Comparison of ENCODE assay signal across 2 cellular contexts in the genomic region with DNA sequence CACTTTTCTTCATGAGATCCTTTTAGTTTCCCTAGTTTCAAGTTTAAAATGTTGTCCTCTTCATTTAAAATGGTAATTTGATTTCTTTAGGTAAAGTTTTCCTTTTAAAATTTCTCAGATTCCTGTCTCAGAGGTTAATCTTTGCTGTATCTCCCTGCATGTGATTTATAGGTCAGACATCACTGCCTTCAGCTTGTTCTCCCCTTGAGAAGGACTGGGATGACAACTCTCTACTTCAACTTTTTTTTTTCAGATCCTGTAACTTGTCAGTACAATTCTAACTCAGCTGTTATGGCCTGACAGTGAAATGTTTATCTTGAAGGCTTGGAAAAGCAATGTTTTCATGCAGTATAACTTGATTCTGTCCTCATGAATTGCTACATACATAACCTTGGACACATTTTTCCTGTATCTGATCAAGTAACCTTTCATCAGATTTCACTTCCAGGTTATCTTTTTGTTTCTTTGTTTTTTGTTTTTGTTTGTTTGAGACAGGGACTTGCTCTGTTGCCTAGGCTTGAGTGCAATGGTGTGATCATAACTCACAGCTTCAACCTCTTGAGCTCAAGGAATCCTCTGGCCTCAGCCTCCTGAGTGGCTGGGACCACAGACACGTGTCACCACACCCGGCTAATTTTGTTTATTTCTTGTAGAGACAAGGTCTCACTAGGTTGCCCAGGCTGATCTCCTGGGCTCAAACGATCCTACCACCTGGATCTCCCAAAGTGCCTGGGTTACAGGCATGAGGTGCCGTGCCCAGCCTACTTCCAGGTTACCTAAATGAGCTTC.
TF ChIP-seq lines count a peak whose summit lies in the region.

No MANE protein-coding gene starts in this region.

TF ChIP-seq in GM12878, 131 proteins besides CTCF, POLR2A, EP300 and RAD21 (continued from another document):
- TF ChIP-seq, protein P1, sequence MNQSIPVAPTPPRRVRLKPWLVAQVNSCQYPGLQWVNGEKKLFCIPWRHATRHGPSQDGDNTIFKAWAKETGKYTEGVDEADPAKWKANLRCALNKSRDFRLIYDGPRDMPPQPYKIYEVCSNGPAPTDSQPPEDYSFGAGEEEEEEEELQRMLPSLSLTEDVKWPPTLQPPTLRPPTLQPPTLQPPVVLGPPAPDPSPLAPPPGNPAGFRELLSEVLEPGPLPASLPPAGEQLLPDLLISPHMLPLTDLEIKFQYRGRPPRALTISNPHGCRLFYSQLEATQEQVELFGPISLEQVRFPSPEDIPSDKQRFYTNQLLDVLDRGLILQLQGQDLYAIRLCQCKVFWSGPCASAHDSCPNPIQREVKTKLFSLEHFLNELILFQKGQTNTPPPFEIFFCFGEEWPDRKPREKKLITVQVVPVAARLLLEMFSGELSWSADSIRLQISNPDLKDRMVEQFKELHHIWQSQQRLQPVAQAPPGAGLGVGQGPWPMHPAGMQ (IDR thresholded peaks at IDR 0.05; ENCODE audit: borderline replicate concordance), result no peak
- TF ChIP-seq, protein P2, sequence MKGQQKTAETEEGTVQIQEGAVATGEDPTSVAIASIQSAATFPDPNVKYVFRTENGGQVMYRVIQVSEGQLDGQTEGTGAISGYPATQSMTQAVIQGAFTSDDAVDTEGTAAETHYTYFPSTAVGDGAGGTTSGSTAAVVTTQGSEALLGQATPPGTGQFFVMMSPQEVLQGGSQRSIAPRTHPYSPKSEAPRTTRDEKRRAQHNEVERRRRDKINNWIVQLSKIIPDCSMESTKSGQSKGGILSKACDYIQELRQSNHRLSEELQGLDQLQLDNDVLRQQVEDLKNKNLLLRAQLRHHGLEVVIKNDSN (IDR thresholded peaks at IDR 0.05; ENCODE audit: borderline replicate concordance, extremely low read length, insufficient read depth, low read depth, low read length), result no peak

TF ChIP-seq in HepG2, 621 proteins besides CTCF, POLR2A, EP300 and RAD21 (continued from another document):
- TF ChIP-seq, protein P3, sequence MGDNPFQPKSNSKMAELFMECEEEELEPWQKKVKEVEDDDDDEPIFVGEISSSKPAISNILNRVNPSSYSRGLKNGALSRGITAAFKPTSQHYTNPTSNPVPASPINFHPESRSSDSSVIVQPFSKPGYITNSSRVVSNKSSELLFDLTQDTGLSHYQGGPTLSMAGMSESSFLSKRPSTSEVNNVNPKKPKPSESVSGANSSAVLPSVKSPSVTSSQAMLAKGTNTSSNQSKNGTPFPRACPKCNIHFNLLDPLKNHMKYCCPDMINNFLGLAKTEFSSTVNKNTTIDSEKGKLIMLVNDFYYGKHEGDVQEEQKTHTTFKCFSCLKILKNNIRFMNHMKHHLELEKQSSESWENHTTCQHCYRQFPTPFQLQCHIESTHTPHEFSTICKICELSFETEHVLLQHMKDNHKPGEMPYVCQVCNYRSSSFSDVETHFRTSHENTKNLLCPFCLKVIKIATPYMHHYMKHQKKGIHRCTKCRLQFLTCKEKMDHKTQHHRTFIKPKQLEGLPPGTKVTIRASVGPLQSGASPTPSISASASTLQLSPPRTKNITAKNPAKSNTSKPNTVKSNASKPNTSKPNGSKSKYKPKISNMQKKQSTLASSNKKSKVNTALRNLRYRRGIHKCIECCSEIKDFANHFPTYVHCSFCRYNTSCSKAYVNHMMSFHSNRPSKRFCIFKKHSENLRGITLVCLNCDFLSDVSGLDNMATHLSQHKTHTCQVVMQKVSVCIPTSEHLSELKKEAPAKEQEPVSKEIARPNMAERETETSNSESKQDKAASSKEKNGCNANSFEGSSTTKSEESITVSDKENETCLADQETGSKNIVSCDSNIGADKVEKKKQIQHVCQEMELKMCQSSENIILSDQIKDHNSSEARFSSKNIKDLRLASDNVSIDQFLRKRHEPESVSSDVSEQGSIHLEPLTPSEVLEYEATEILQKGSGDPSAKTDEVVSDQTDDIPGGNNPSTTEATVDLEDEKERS (CRISPR knock-in tag; IDR thresholded peaks at IDR 0.05), result no peak
- no peak for TF ChIP-seq SETDB1 (CRISPR knock-in tag; IDR thresholded peaks at IDR 0.05; ENCODE audit: borderline replicate concordance)
- TF ChIP-seq SMAD3 (CRISPR knock-in tag; IDR thresholded peaks at IDR 0.05), result no peak
- TF ChIP-seq ZNF335 (CRISPR knock-in tag; IDR thresholded peaks at IDR 0.05), result no peak
- no peak for TF ChIP-seq NCOA5 (CRISPR knock-in tag; IDR thresholded peaks at IDR 0.05)
- TF ChIP-seq, protein P4, sequence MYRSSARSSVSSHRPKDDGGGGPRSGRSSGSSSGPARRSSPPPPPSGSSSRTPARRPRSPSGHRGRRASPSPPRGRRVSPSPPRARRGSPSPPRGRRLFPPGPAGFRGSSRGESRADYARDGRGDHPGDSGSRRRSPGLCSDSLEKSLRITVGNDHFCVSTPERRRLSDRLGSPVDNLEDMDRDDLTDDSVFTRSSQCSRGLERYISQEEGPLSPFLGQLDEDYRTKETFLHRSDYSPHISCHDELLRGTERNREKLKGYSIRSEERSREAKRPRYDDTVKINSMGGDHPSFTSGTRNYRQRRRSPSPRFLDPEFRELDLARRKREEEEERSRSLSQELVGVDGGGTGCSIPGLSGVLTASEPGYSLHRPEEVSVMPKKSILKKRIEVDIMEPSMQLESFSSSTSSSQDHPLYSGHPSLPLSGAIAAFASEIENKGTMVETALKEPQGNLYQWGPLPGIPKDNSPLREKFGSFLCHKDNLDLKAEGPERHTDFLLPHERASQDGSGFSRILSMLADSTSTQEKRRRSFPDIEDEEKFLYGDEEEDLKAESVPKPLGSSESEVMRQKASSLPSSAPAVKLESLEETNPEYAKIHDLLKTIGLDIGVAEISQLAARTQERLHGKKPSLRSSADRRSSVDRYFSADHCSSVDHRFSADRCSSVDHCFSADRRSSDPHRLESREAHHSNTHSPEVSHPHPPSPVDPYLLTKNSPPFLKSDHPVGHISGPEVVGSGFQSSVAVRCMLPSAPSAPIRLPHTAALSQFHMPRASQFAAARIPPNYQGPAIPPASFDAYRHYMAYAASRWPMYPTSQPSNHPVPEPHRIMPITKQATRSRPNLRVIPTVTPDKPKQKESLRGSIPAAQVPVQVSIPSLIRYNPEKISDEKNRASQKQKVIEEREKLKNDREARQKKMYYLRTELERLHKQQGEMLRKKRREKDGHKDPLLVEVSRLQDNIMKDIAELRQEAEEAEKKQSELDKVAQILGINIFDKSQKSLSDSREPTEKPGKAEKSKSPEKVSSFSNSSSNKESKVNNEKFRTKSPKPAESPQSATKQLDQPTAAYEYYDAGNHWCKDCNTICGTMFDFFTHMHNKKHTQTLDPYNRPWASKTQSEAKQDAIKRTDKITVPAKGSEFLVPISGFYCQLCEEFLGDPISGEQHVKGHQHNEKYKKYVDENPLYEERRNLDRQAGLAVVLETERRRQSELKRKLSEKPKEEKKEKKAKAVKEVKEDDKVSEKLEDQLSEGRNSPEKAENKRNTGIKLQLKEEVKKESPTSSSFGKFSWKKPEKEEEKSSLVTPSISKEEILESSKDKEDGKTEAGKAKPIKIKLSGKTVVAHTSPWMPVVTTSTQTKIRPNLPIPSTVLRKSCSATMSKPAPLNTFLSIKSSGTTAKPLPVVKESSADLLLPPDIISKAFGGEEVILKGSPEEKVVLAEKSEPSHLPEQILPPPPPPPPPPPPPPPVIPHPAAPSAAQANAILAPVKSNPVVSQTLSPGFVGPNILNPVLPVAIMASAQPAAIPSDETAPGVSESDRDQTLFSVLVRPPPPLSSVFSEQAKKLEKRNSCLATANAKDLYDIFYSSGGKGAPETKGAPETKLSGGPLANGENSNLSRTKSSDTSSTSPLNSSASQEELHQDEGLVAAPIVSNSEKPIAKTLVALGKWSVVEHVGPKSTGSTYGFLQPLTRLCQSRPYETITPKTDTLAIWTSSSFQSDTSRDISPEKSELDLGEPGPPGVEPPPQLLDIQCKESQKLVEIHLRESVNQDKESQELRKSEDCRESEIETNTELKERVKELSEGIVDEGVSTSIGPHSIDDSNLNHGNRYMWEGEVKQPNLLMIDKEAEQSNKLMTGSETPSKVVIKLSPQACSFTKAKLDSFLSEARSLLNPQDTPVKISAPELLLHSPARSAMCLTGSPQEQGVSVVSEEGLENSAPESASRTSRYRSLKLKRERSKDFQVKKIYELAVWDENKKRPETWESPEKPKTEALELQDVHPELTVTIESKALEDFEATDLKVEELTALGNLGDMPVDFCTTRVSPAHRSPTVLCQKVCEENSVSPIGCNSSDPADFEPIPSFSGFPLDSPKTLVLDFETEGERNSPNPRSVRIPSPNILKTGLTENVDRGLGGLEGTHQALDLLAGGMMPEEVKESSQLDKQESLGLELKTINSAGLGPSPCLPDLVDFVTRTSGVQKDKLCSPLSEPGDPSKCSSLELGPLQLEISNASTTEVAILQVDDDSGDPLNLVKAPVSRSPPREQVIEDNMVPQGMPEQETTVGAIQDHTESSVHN (CRISPR knock-in tag; IDR thresholded peaks at IDR 0.05), result no peak
- no peak for TF ChIP-seq ZNF317 (CRISPR knock-in tag; IDR thresholded peaks at IDR 0.05)
- TF ChIP-seq, protein P5, sequence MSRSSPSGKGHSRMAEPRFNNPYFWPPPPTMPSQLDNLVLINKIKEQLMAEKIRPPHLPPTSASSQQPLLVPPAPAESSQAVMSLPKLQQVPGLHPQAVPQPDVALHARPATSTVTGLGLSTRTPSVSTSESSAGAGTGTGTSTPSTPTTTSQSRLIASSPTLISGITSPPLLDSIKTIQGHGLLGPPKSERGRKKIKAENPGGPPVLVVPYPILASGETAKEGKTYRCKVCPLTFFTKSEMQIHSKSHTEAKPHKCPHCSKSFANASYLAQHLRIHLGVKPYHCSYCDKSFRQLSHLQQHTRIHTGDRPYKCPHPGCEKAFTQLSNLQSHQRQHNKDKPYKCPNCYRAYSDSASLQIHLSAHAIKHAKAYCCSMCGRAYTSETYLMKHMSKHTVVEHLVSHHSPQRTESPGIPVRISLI (CRISPR knock-in tag; IDR thresholded peaks at IDR 0.05; ENCODE audit: borderline replicate concordance), result no peak
TF ChIP-seq in HepG2: peak in this region for 0.
